Comparison of ENCODE assay signal across 17 cellular contexts in the genomic region with DNA sequence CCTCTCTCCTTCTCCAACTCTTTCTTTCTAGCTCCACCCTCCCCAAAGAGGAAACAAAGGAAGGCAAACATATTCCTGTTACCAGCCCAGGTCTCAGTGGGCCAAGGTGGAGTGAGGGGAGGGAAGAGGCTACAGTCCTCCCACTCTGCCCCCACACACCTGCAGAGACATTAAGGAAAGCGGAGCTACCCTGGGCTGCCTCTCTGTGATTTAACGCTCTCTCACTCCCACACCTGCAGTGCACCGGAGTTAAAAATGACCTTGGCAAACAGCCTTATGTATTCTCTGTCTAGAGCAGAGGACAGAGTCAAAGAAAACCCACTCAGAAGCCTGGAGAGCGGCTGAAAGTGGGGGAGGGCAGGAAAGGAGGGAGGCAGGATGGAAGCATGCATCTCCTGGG. TPM values are rescaled to one million over a fixed set of nuclear protein-coding genes. Genes with fewer than 3 reads are reported as not detected.
DNase-seq lines count a peak whose midpoint lies in the region; ATAC-seq and TF ChIP-seq lines count a peak whose summit lies in the region.
"Had no signal": no experiment of that assay in that cellular context is flagged by ENCODE, and none has a peak within 500 bp of the region (broad histone marks: within the 10 kb centered on the region; RNA-seq: fewer than 3 reads in every experiment).

No MANE protein-coding gene starts in this region.

- DNase-seq in COR-L47 (lab: John Stamatoyannopoulos, UW) (peak; percentile 37), Caco-2 (no peak), NCI-H69 (lab: John Stamatoyannopoulos, UW) (peak; percentile 94), NCI-H1417 treated with DMSO at 0.1 percent for 48 hours (lab: John Stamatoyannopoulos, UW) (no peak)
- DNase-seq: Calu3; CD4-positive, CD25-positive, alpha-beta regulatory T cell; NCI-H2171; SHP77 treated with DMSO at 0.1 percent for 48 hours had no signal

- H3K4me3 ChIP-seq in Caco-2 (ENCODE audit: low read depth, low read length) = no peak overlapping the region
- H3K4me3 ChIP-seq: K562 had no signal

- TF ChIP-seq CTCF in Caco-2 (IDR thresholded peaks at IDR 0.05; ENCODE audit: insufficient read depth in 1 of 2, low read depth in 1 of 2, low read length in 1 of 2, severe bottlenecking in 1 of 2, unreplicated experiment in 1 of 2) (no peak), nephron (IDR thresholded peaks at IDR 0.05; ENCODE audit: unreplicated experiment in 3 of 3) (no peak)

- CTCF ChIA-PET in Caco-2 (lab: Charles Lee) = no interaction called here

- H3K27ac Mint-ChIP-seq in Caco-2 (ENCODE audit: unreplicated experiment) = peak overlapping the region; percentile 30
- peak overlapping the region; percentile 32 to 80 (median 60) for H3K27ac Mint-ChIP-seq in nephron
- H3K27ac Mint-ChIP-seq: B cell; CD4-positive, CD25-positive, alpha-beta regulatory T cell had no signal

- H3K27me3 Mint-ChIP-seq in Caco-2 (ENCODE audit: insufficient read depth, unreplicated experiment) (no peaks in the 10 kb centered on the region), nephron (ENCODE audit: low read depth) (peaks cover 19% of the 10 kb centered on the region)

- no peaks in the 10 kb centered on the region for H3K9me3 ChIP-seq in Caco-2

- intact Hi-C loops in Caco-2 (cut with micrococcal nuclease; ENCODE audit: unreplicated experiment) = no loop called here

- no peak for ATAC-seq in HG02852 (IDR thresholded peaks at IDR 0.05; ENCODE audit: unreplicated experiment)
- no peak for ATAC-seq in HG02588 (IDR thresholded peaks at IDR 0.05; ENCODE audit: unreplicated experiment)
- ATAC-seq: HCT116, K562 had no signal

- POLR2A ChIA-PET in Caco-2 (lab: Charles Lee) = no interaction called here

- H3K4me1 Mint-ChIP-seq in Caco-2 (ENCODE audit: low read depth, unreplicated experiment) = peaks cover 12% of the 10 kb centered on the region
- peaks cover 46% of the 10 kb centered on the region for H3K4me1 Mint-ChIP-seq in nephron
- H3K4me1 Mint-ChIP-seq: B cell had no signal

- H3K4me3 Mint-ChIP-seq in Caco-2 (ENCODE audit: unreplicated experiment) (no peak overlapping the region), nephron (no peak overlapping the region)
- H3K4me3 Mint-ChIP-seq: B cell; CD4-positive, CD25-positive, alpha-beta regulatory T cell had no signal

- no peaks in the 10 kb centered on the region for H3K36me3 ChIP-seq in Caco-2 (ENCODE audit: control insufficient read depth, insufficient read depth, low read length)

- no peaks in the 10 kb centered on the region for H3K27me3 ChIP-seq in Caco-2 (replicated peaks; ENCODE audit: control insufficient read depth, insufficient read depth, low read length)

- H3K36me3 Mint-ChIP-seq in Caco-2 (ENCODE audit: insufficient read depth, unreplicated experiment) (no peaks in the 10 kb centered on the region), nephron (ENCODE audit: low read depth) (no peaks in the 10 kb centered on the region)
- H3K36me3 Mint-ChIP-seq: CD4-positive, CD25-positive, alpha-beta regulatory T cell had no signal

- H3K9me3 Mint-ChIP-seq in Caco-2 (ENCODE audit: unreplicated experiment) (no peaks in the 10 kb centered on the region), nephron (no peaks in the 10 kb centered on the region)
- H3K9me3 Mint-ChIP-seq: CD4-positive, CD25-positive, alpha-beta regulatory T cell had no signal

- H3K4me1 ChIP-seq in Caco-2 = no peaks in the 10 kb centered on the region

- no TSS peak for BruUV-seq in Caco-2 (replicated peaks; lab: Mats Ljungman, UMichigan)

RNA-seq across cellular contexts. Expression of a gene that starts 32.7 kb away (rescaled TPM):
- total RNA-seq in Caco-2 (2022) = not detected in 2 replicates
- total RNA-seq: B cell; Calu3; CD4-positive, CD25-positive, alpha-beta regulatory T cell; G401; K562; NCI-H460; T-helper 1 cell treated with Interleukin-12 subunit alpha and Interleukin-12 subunit beta and Interleukin-4 antibody, amounts not matched to agents 30 ng/mL and 1 ng/mL, for 36 hours had no signal

Comparison
In these comparisons a context has a peak if more than half of its experiments do, and no peak if none do; other contexts are left out.
1. DNase-seq: peak in COR-L47 (single experiment) and NCI-H69 (single experiment); none in Caco-2 (0 of 2) and NCI-H1417 treated with DMSO at 0.1 percent for 48 hours (single experiment).